Comparison of ENCODE assay signal across 20 cellular contexts in genomic region chr5:5364932-5365331, GRCh38. TPM values are rescaled to one million over a fixed set of nuclear protein-coding genes. Genes with fewer than 3 reads are reported as not detected.
DNase-seq lines count a peak whose midpoint lies in the region; ATAC-seq and TF ChIP-seq lines count a peak whose summit lies in the region.
"Had no signal": no experiment of that assay in that cellular context is flagged by ENCODE, and none has a peak within 500 bp of the region (broad histone marks: within the 10 kb centered on the region; RNA-seq: fewer than 3 reads in every experiment).

No MANE protein-coding gene starts in this region.

- CTCF ChIA-PET in GM10248 (lab: Yijun Ruan, JAX): no interaction called here

- DNase-seq in GM10248 (ENCODE audit: extremely low spot score) (peak; percentile 39), NCI-H1105 (lab: John Stamatoyannopoulos, UW) (no peak), cortex of kidney (lab: John Stamatoyannopoulos, UW) (no peak), left lobe of liver (ENCODE audit: low spot score) (no peak)
- no peak for DNase-seq in stimulated activated naive CD4-positive, alpha-beta T cell (lab: John Stamatoyannopoulos, UW)
- DNase-seq: 8988T; activated CD4-positive, alpha-beta T cell treated with anti-CD3 and anti-CD28 coated beads for 48 hours; activated T-cell treated with anti-CD3 and anti-CD28 coated beads, Interleukin-2, amount 50 U/mL, for 48 hours; CD4-positive, CD25-positive, alpha-beta regulatory T cell; EL; KG1; NCI-H1436 treated with DMSO at 0.1 percent for 48 hours; NCI-H524 treated with DMSO at 0.1 percent for 48 hours; Peyer's patch; SHP77 treated with DMSO at 0.1 percent for 48 hours; stomach; thyroid gland had no signal

- TF ChIP-seq CTCF in GM10248 (IDR thresholded peaks at IDR 0.05; ENCODE audit: control extremely low read depth, extremely low read depth, low read depth, missing control alignments): no peak

- POLR2A ChIA-PET in GM10248 (lab: Yijun Ruan, JAX): no interaction called here

- ATAC-seq in GM19043 (IDR thresholded peaks at IDR 0.05; ENCODE audit: low read depth, unreplicated experiment): peak; percentile 56
- peak; percentile 75 for ATAC-seq in HG02678 (IDR thresholded peaks at IDR 0.05; ENCODE audit: unreplicated experiment)
- peak; percentile 69 for ATAC-seq in HG03442 (IDR thresholded peaks at IDR 0.05; ENCODE audit: unreplicated experiment)
- ATAC-seq in left lobe of liver: no peak

RNA-seq across cellular contexts. Expression of gene ICE1, which starts 57.5 kb away (rescaled TPM):
- 8.7 TPM for total RNA-seq in left lobe of liver
